Comparison of ENCODE assay signal across 23 cellular contexts in genomic region chr6:146300540-146300939, GRCh38.
"Had no signal": no experiment of that assay in that cellular context is flagged by ENCODE, and none has a peak within 500 bp of the region (broad histone marks: within the 10 kb centered on the region; RNA-seq: fewer than 3 reads in every experiment).

No MANE protein-coding gene starts in this region.

- H3K27me3 ChIP-seq: body of pancreas, cardiac muscle cell, foreskin keratinocyte, testis, upper lobe of left lung had no signal

- H3K36me3 Mint-ChIP-seq: memory B cell; stimulated activated naive B cell treated with anti-CD40 and anti-IgM and Interleukin-4, amounts not matched to agents 10 μg/mL and 1 μg/mL and 100 μg/mL, for 72 hours had no signal

- H3K4me1 Mint-ChIP-seq: immature natural killer cell; memory B cell; stimulated activated naive B cell treated with anti-CD40 and anti-IgM and Interleukin-4, amounts not matched to agents 10 μg/mL and 1 μg/mL and 100 μg/mL, for 72 hours had no signal

- H3K9me3 ChIP-seq: body of pancreas, testis, upper lobe of left lung had no signal

- H3K27me3 Mint-ChIP-seq: memory B cell; stimulated activated naive B cell treated with anti-CD40 and anti-IgM and Interleukin-4, amounts not matched to agents 10 μg/mL and 1 μg/mL and 100 μg/mL, for 72 hours had no signal

- H3K4me1 ChIP-seq: body of pancreas, foreskin keratinocyte, testis, upper lobe of left lung had no signal

- H3K4me3 ChIP-seq: body of pancreas, cardiac muscle cell, testis, upper lobe of left lung had no signal

- H3K9me3 Mint-ChIP-seq: activated T-helper 1 cell treated with anti-CD3 and anti-CD28 coated beads, Interleukin-12 subunit alpha, Interleukin-12 subunit beta, Interleukin-2, Interleukin-4 antibody, amounts not matched to agents 30 ng/mL and 10 ng/mL and 1 ng/mL, durations not matched to agents 14 hours and 24 hours and 36 hours; memory B cell; stimulated activated naive B cell treated with anti-CD40 and anti-IgM and Interleukin-4, amounts not matched to agents 10 μg/mL and 1 μg/mL and 100 μg/mL, for 72 hours had no signal

- DNase-seq: activated CD4-positive, alpha-beta T cell treated with anti-CD3 and anti-CD28 coated beads for 1 hour; activated CD4-positive, alpha-beta T cell treated with anti-CD3 and anti-CD28 coated beads, Interleukin-2, amount 50 U/mL, for 1 hour; activated CD8-positive, alpha-beta T cell treated with anti-CD3 and anti-CD28 coated beads, Interleukin-2, amount 10 ng/mL, durations not matched to agents 7 days and 5 days; activated gamma-delta T cell; activated naive CD4-positive, alpha-beta T cell treated with anti-CD3 and anti-CD28 coated beads, Interleukin-2, amount 50 U/mL, for 16 hours; anterior cingulate cortex; dermis blood vessel endothelial cell; effector memory CD4-positive, alpha-beta T cell; foreskin keratinocyte; immature natural killer cell; kidney glomerular epithelial cell; occipital lobe; retina; stimulated activated CD4-positive, alpha-beta T cell treated with anti-CD3 and anti-CD28 coated beads, Interleukin-2, amount 100 ng/mL, for 48 hours; stimulated activated CD8-positive, alpha-beta memory T cell treated with anti-CD3 and anti-CD28 coated beads, Interleukin-4, amount 100 ng/mL, for 48 hours; stimulated activated naive B cell treated with anti-CD40 and anti-IgM and Interleukin-4, amounts not matched to agents 10 μg/mL and 1 μg/mL and 100 μg/mL, for 72 hours; T-helper 1 cell; testis; upper lobe of left lung had no signal

- H3K4me3 Mint-ChIP-seq: activated CD8-positive, alpha-beta T cell treated with anti-CD3 and anti-CD28 coated beads, Interleukin-2, amount 10 ng/mL, durations not matched to agents 7 days and 5 days; activated T-helper 1 cell treated with anti-CD3 and anti-CD28 coated beads, Interleukin-12 subunit alpha, Interleukin-12 subunit beta, Interleukin-2, Interleukin-4 antibody, amounts not matched to agents 30 ng/mL and 10 ng/mL and 1 ng/mL, durations not matched to agents 14 hours and 24 hours and 36 hours; immature natural killer cell; memory B cell; stimulated activated naive B cell treated with anti-CD40 and anti-IgM and Interleukin-4, amounts not matched to agents 10 μg/mL and 1 μg/mL and 100 μg/mL, for 72 hours had no signal

- H3K36me3 ChIP-seq: cardiac muscle cell, upper lobe of left lung had no signal

- ATAC-seq: activated CD8-positive, alpha-beta T cell treated with anti-CD3 and anti-CD28 coated beads, Interleukin-2, amount 10 ng/mL, durations not matched to agents 7 days and 5 days; body of pancreas; foreskin keratinocyte; stimulated activated naive B cell treated with anti-CD40 and anti-IgM and Interleukin-4, amounts not matched to agents 10 μg/mL and 1 μg/mL and 100 μg/mL, for 72 hours had no signal

- H3K27ac ChIP-seq: body of pancreas, cardiac muscle cell, foreskin keratinocyte, testis, upper lobe of left lung had no signal

- H3K27ac Mint-ChIP-seq: activated CD8-positive, alpha-beta T cell treated with anti-CD3 and anti-CD28 coated beads, Interleukin-2, amount 10 ng/mL, durations not matched to agents 7 days and 5 days; activated T-helper 1 cell treated with anti-CD3 and anti-CD28 coated beads, Interleukin-12 subunit alpha, Interleukin-12 subunit beta, Interleukin-2, Interleukin-4 antibody, amounts not matched to agents 30 ng/mL and 10 ng/mL and 1 ng/mL, durations not matched to agents 14 hours and 24 hours and 36 hours; immature natural killer cell; memory B cell; stimulated activated naive B cell treated with anti-CD40 and anti-IgM and Interleukin-4, amounts not matched to agents 10 μg/mL and 1 μg/mL and 100 μg/mL, for 72 hours had no signal
